Comparison of ENCODE assay signal across 15 cellular contexts in the genomic region with DNA sequence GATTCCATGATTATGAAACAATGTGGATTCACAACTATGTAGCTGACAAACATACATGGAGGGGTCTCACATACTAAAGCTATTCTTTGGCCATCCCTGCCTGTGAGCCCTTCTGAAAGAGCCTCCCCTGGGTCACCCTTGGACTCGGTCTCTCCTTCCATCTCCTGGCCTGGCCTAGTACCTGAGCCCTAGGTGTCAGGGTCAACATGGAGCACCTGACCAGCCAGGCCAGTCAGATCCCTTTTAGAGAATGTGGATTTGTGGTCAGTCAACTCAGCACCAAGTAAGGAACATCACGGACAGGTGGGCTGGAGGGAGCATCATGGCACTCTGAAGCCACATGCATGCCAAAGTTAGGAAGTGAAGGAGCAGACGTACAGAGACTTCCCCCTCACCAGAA. TPM values are rescaled to one million over a fixed set of nuclear protein-coding genes. Genes with fewer than 3 reads are reported as not detected.
DNase-seq lines count a peak whose midpoint lies in the region; ATAC-seq and TF ChIP-seq lines count a peak whose summit lies in the region.
"Had no signal": no experiment of that assay in that cellular context is flagged by ENCODE, and none has a peak within 500 bp of the region (broad histone marks: within the 10 kb centered on the region; RNA-seq: fewer than 3 reads in every experiment).

No MANE protein-coding gene starts in this region.

- H3K9ac ChIP-seq in KMS-11, result no peak overlapping the region
- peak overlapping the region in 1 of 2 donors; percentile 41 for H3K9ac ChIP-seq in colonic mucosa (ENCODE audit: low read depth in 2 of 2, low read length in 2 of 2)

- peaks cover 2% of the 10 kb centered on the region for H3K9me3 Mint-ChIP-seq in stimulated activated memory B cell treated with anti-CD40 and anti-IgM and Interleukin-4, amounts not matched to agents 10 μg/mL and 1 μg/mL and 100 μg/mL, for 72 hours

- H3K4me1 ChIP-seq in KMS-11 (ENCODE audit: low read depth, poor library complexity, severe bottlenecking) (peaks cover 65% of the 10 kb centered on the region), colonic mucosa (peaks cover 11% of the 10 kb centered on the region), thyroid gland (peaks cover 31 to 35% of the 10 kb centered on the region in 2 donors)
- H3K4me1 ChIP-seq: ascending aorta, testis had no signal

- no peak for TF ChIP-seq CTCF in GM12864 (IDR thresholded peaks at IDR 0.05; ENCODE audit: low read depth, low read length, missing control alignments)
- TF ChIP-seq CTCF in KMS-11 (conservative IDR thresholded peaks at IDR 0.05; ENCODE audit: low read depth, low read length), result no peak
- TF ChIP-seq CTCF in colonic mucosa (IDR thresholded peaks at IDR 0.05), result no peak
- no peak for TF ChIP-seq CTCF in thyroid gland (IDR thresholded peaks at IDR 0.05)

- H3K36me3 ChIP-seq in KMS-11 (ENCODE audit: insufficient read depth) (no peaks in the 10 kb centered on the region), colonic mucosa (no peaks in the 10 kb centered on the region), thyroid gland (no peaks in the 10 kb centered on the region)
- H3K36me3 ChIP-seq: ascending aorta had no signal

- H3K27ac ChIP-seq in KMS-11 (no peak overlapping the region), colonic mucosa (peak overlapping the region; percentile 67), thyroid gland (no peak overlapping the region)
- H3K27ac ChIP-seq: ascending aorta, testis, VCaP had no signal

- H3K9me3 ChIP-seq in colonic mucosa (no peaks in the 10 kb centered on the region), thyroid gland (no peaks in the 10 kb centered on the region)
- H3K9me3 ChIP-seq: ascending aorta, testis had no signal

- peaks cover 98% of the 10 kb centered on the region for H3K4me1 Mint-ChIP-seq in stimulated activated memory B cell treated with anti-CD40 and anti-IgM and Interleukin-4, amounts not matched to agents 10 μg/mL and 1 μg/mL and 100 μg/mL, for 72 hours

- H3K4me3 ChIP-seq in GM12864 (ENCODE audit: low read depth, low read length), result peak overlapping the region; percentile 21
- H3K4me3 ChIP-seq in KMS-11 (IDR thresholded peaks at IDR 0.05; ENCODE audit: insufficient read depth, low read depth, low read length), result no peak overlapping the region
- H3K4me3 ChIP-seq in colonic mucosa, result no peak overlapping the region
- H3K4me3 ChIP-seq in thyroid gland (replicated peaks in 1 of 3), result no peak overlapping the region
- H3K4me3 ChIP-seq: ascending aorta, testis had no signal

- intact Hi-C loops in colonic mucosa (cut with DNase I) (no loop called here), thyroid gland (cut with DNase I) (loop anchor here (10.0 kb wide), 1 partner anchor 636 kb away; no protein-coding TSS in a partner anchor)

- 0 out of 2 replicates have a peak overlapping the region, but pooled peaks have one; percentile 54 for H3K4me2 ChIP-seq in KMS-11

- no peak overlapping the region for H3K4me3 Mint-ChIP-seq in stimulated activated memory B cell treated with anti-CD40 and anti-IgM and Interleukin-4, amounts not matched to agents 10 μg/mL and 1 μg/mL and 100 μg/mL, for 72 hours

- ATAC-seq in stimulated activated memory B cell treated with anti-CD40 and anti-IgM and Interleukin-4, amounts not matched to agents 10 μg/mL and 1 μg/mL and 100 μg/mL, for 72 hours, result no peak
- no peak for ATAC-seq in GM21526 (IDR thresholded peaks at IDR 0.05; ENCODE audit: low FRiP score, unreplicated experiment)
- ATAC-seq: left ventricle myocardium superior had no signal

- H3K79me2 ChIP-seq in KMS-11 (ENCODE audit: insufficient read depth, low read depth), result no peaks in the 10 kb centered on the region

- H4K20me1 ChIP-seq in KMS-11 (ENCODE audit: insufficient read depth), result no peaks in the 10 kb centered on the region

- H3K36me3 Mint-ChIP-seq in stimulated activated memory B cell treated with anti-CD40 and anti-IgM and Interleukin-4, amounts not matched to agents 10 μg/mL and 1 μg/mL and 100 μg/mL, for 72 hours, result no peaks in the 10 kb centered on the region

- no peak overlapping the region for H2AFZ ChIP-seq in KMS-11 (ENCODE audit: low read depth)

- TF ChIP-seq POLR2A in thyroid gland (IDR thresholded peaks at IDR 0.05), result no peak

- H3K27me3 ChIP-seq in KMS-11 (ENCODE audit: insufficient read depth, low read depth) (no peaks in the 10 kb centered on the region), colonic mucosa (no peaks in the 10 kb centered on the region), thyroid gland (no peaks in the 10 kb centered on the region)
- H3K27me3 ChIP-seq: ascending aorta, testis had no signal

- 80 to 89% methylated on average over 3 of the region's 3 CpGs for WGBS in thyroid gland, 2 donors

- no peaks in the 10 kb centered on the region for H3K27me3 Mint-ChIP-seq in stimulated activated memory B cell treated with anti-CD40 and anti-IgM and Interleukin-4, amounts not matched to agents 10 μg/mL and 1 μg/mL and 100 μg/mL, for 72 hours

- H3K27ac Mint-ChIP-seq in stimulated activated memory B cell treated with anti-CD40 and anti-IgM and Interleukin-4, amounts not matched to agents 10 μg/mL and 1 μg/mL and 100 μg/mL, for 72 hours, result peak overlapping the region; percentile 78

- DNase-seq in GM12864 (ENCODE audit: low read depth) (no peak), colonic mucosa (no peak), thyroid gland (no peak), AML-193 (lab: John Stamatoyannopoulos, UW) (no peak)
- DNase-seq: activated gamma-delta T cell, DMS153, left ventricle myocardium superior, NCI-H1694, NCI-H345, testis had no signal

RNA-seq across cellular contexts. Expression of gene ATP8A1, which starts 16.3 kb away (rescaled TPM):
- total RNA-seq in colonic mucosa, result 10 to 100 TPM; 19.1 to 34.0 TPM
- 100 to 1,000 TPM; 191 to 274 (median 245) TPM for total RNA-seq in thyroid gland

Comparison
In these comparisons a context has a peak if more than half of its experiments do, and no peak if none do; other contexts are left out.
1. RNA of gene ATP8A1, which starts 16.3 kb away (total RNA-seq): 191 to 274 TPM in thyroid gland; 19.1 to 34.0 TPM in colonic mucosa; every median in the first group is over 4 times any median in the second.